In genomic region chr5:370959-371810, GRCh38 we compare ENCODE assay signal across 11 cellular contexts. TPM values are rescaled to one million over a fixed set of nuclear protein-coding genes. Genes with fewer than 3 reads are reported as not detected.
DNase-seq lines count a peak whose midpoint lies in the region; ATAC-seq, FAIRE-seq and TF ChIP-seq lines count a peak whose summit lies in the region.
"Had no signal": no experiment of that assay in that cellular context is flagged by ENCODE, and none has a peak within 500 bp of the region (broad histone marks: within the 10 kb centered on the region; RNA-seq: fewer than 3 reads in every experiment).

No MANE protein-coding gene starts in this region.

- H3K4me1 ChIP-seq in Peyer's patch, result peaks cover 0 to 40% (median 16%) of the 10 kb centered on the region in 4 donors
- H3K4me1 ChIP-seq in pancreas, result no peaks in the 10 kb centered on the region

- peaks cover 4% of the 10 kb centered on the region for H3K9me3 Mint-ChIP-seq in glutamatergic neuron (ENCODE audit: unreplicated experiment)

- H3K9me3 ChIP-seq in Peyer's patch, result no peaks in the 10 kb centered on the region
- H3K9me3 ChIP-seq in pancreas, result no peaks in the 10 kb centered on the region

- H3K27me3 ChIP-seq in Peyer's patch (peaks cover 0 to 4% of the 10 kb centered on the region in 2 donors), pancreas (no peaks in the 10 kb centered on the region)

- peaks cover 6% of the 10 kb centered on the region for H3K4me1 Mint-ChIP-seq in glutamatergic neuron (ENCODE audit: low read depth, unreplicated experiment)

- 86 to 89% methylated on average over 19 of the region's 19 CpGs for WGBS in pancreas, 2 donors

- intact Hi-C loops in left ventricle myocardium superior (cut with micrococcal nuclease) (no loop called here), Right ventricle myocardium superior (cut with DNase I) (no loop called here), pancreas (cut with DNase I) (no loop called here)

- no peak overlapping the region for H3K27ac Mint-ChIP-seq in glutamatergic neuron (ENCODE audit: unreplicated experiment)

- no peak overlapping the region for H3K27ac ChIP-seq in Peyer's patch
- H3K27ac ChIP-seq in pancreas, result no peak overlapping the region

- H3K4me3 ChIP-seq in Peyer's patch, result no peak overlapping the region
- no peak overlapping the region for H3K4me3 ChIP-seq in pancreas

- no peak for TF ChIP-seq POLR2A in Peyer's patch (IDR thresholded peaks at IDR 0.05)

- no peak for FAIRE-seq in pancreas (lab: Jason Lieb, UNC)

- peaks cover 6% of the 10 kb centered on the region for H3K27me3 Mint-ChIP-seq in glutamatergic neuron (ENCODE audit: unreplicated experiment)

- peaks cover 7% of the 10 kb centered on the region for H3K36me3 Mint-ChIP-seq in glutamatergic neuron (ENCODE audit: unreplicated experiment)

- H3K36me3 ChIP-seq in Peyer's patch, result no peaks in the 10 kb centered on the region
- no peaks in the 10 kb centered on the region for H3K36me3 ChIP-seq in pancreas

- DNase-seq in left ventricle myocardium superior, result peak; percentile 18
- DNase-seq in Right ventricle myocardium superior, result no peak
- peak in 2 of 3 donors; percentile 13 to 39 for DNase-seq in Peyer's patch
- peak; percentile 12 for DNase-seq in glutamatergic neuron
- no peak for DNase-seq in stimulated activated CD4-positive, alpha-beta T cell treated with anti-CD3 and anti-CD28 coated beads, Interleukin-1b, Interleukin-23, amount 100 ng/mL, for 48 hours
- no peak for DNase-seq in SIG-M5 (lab: John Stamatoyannopoulos, UW)
- no peak for DNase-seq in pancreas
- DNase-seq: anterior cingulate cortex, Calu3, NCI-H526 treated with DMSO at 0.1 percent for 48 hours had no signal

- ATAC-seq in left ventricle myocardium superior, result no peak
- no peak for ATAC-seq in Right ventricle myocardium superior (ENCODE audit: poor library complexity)
- no peak for ATAC-seq in GM18511 (IDR thresholded peaks at IDR 0.05; ENCODE audit: unreplicated experiment)
- ATAC-seq in pancreas, result no peak

- H3K4me3 Mint-ChIP-seq in glutamatergic neuron (ENCODE audit: unreplicated experiment), result no peak overlapping the region

- TF ChIP-seq CTCF in Peyer's patch (IDR thresholded peaks at IDR 0.05), result no peak
- no peak for TF ChIP-seq CTCF in glutamatergic neuron (IDR thresholded peaks at IDR 0.05; ENCODE audit: partially characterized antibody, unreplicated experiment)
- no peak for TF ChIP-seq CTCF in pancreas (IDR thresholded peaks at IDR 0.05)

RNA-seq across cellular contexts. Expression of gene AHRR, which starts 49.7 kb away (rescaled TPM):
- 2.1 TPM for total RNA-seq in left ventricle myocardium superior
- total RNA-seq in Right ventricle myocardium superior, result 1.8 TPM
- 10 to 100 TPM in 1 of 4 donors, 1 to 10 TPM in 3; 1.6 to 28.1 (median 2.4) TPM for total RNA-seq in Peyer's patch
- total RNA-seq in glutamatergic neuron (ENCODE audit: unreplicated experiment), result 2.0 TPM
- under 1 TPM; 0.34 to 0.92 (median 0.67) TPM for total RNA-seq in pancreas
- polyA plus RNA-seq in pancreas, result 1 to 10 TPM in 1 of 2 donors, under 1 TPM in 1; 0.61 to 1.7 TPM

Comparison
In these comparisons a context has a peak if more than half of its experiments do, and no peak if none do; other contexts are left out.
1. DNase-seq: peak in left ventricle myocardium superior (single experiment), Peyer's patch (2 of 3) and glutamatergic neuron (single experiment); none in Right ventricle myocardium superior (single experiment), stimulated activated CD4-positive, alpha-beta T cell treated with anti-CD3 and anti-CD28 coated beads, Interleukin-1b, Interleukin-23, amount 100 ng/mL, for 48 hours (single experiment), SIG-M5 (single experiment) and pancreas (0 of 6).